20 cellular contexts compared by ENCODE assay signal in the genomic region with DNA sequence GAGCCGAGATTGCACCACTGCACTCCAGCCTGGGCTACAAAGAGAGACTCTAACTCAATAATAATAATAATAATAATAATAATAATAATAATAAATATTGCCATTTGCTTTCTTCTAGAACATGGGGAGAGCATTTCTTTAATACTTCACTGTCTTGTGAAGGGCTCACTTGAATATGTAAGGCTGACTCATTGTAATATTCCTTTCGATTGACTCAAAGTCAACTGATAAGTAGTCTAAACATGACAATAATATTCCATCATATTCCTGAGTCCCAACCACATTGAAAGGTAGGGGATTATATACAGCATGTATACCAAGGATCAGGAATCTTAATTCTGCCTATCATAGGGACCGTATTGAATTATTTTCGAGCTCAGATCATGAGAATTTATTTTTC.
DNase-seq lines count a peak whose midpoint lies in the region; FAIRE-seq and TF ChIP-seq lines count a peak whose summit lies in the region.
"Had no signal": no experiment of that assay in that cellular context is flagged by ENCODE, and none has a peak within 500 bp of the region (broad histone marks: within the 10 kb centered on the region; RNA-seq: fewer than 3 reads in every experiment).

No MANE protein-coding gene starts in this region.

- H3K4me3 Mint-ChIP-seq in activated CD4-positive, alpha-beta T cell treated with anti-CD3 and anti-CD28 coated beads, Interleukin-2, amount 10 ng/mL, durations not matched to agents 24 days and 14 days: no peak overlapping the region
- H3K4me3 Mint-ChIP-seq: CD14-positive monocyte, GM23338, HFFc6 had no signal

- H3K27me3 ChIP-seq in bronchial epithelial cell (ENCODE audit: control insufficient read depth, insufficient read depth, low read length): no peaks in the 10 kb centered on the region
- H3K27me3 ChIP-seq in left ventricle myocardium inferior (ENCODE audit: low read depth): no peaks in the 10 kb centered on the region
- H3K27me3 ChIP-seq: BLaER1 had no signal

- H3K4me1 Mint-ChIP-seq in activated CD4-positive, alpha-beta T cell treated with anti-CD3 and anti-CD28 coated beads, Interleukin-2, amount 10 ng/mL, durations not matched to agents 24 days and 14 days: no peaks in the 10 kb centered on the region
- H3K4me1 Mint-ChIP-seq: CD14-positive monocyte; CD4-positive, alpha-beta memory T cell had no signal

- no peaks in the 10 kb centered on the region for H3K36me3 Mint-ChIP-seq in activated CD4-positive, alpha-beta T cell treated with anti-CD3 and anti-CD28 coated beads, Interleukin-2, amount 10 ng/mL, durations not matched to agents 24 days and 14 days (ENCODE audit: low read depth)
- H3K36me3 Mint-ChIP-seq: CD14-positive monocyte; CD4-positive, alpha-beta memory T cell had no signal

- no peaks in the 10 kb centered on the region for H3K9me3 ChIP-seq in left ventricle myocardium inferior (replicated peaks)
- H3K9me3 ChIP-seq: BLaER1 had no signal

- H3K36me3 ChIP-seq in bronchial epithelial cell (ENCODE audit: control insufficient read depth, insufficient read depth, low read length) (no peaks in the 10 kb centered on the region), left ventricle myocardium inferior (no peaks in the 10 kb centered on the region)
- H3K36me3 ChIP-seq: BLaER1 had no signal

- no peaks in the 10 kb centered on the region for H3K27me3 Mint-ChIP-seq in activated CD4-positive, alpha-beta T cell treated with anti-CD3 and anti-CD28 coated beads, Interleukin-2, amount 10 ng/mL, durations not matched to agents 24 days and 14 days
- H3K27me3 Mint-ChIP-seq: CD4-positive, alpha-beta memory T cell had no signal

- DNase-seq in GM03348 (ENCODE audit: low spot score): peak; percentile 6
- peak; percentile 16 for DNase-seq in NCI-H226
- peak; percentile 25 for DNase-seq in bronchial epithelial cell (ENCODE audit: low read depth)
- peak; percentile 72 for DNase-seq in iris pigment epithelial cell (ENCODE audit: low read depth)
- DNase-seq in activated CD4-positive, alpha-beta T cell treated with anti-CD3 and anti-CD28 coated beads for 1 hour: no peak
- DNase-seq in left ventricle myocardium inferior: no peak
- DNase-seq in KBM-7: no peak
- no peak for DNase-seq in activated CD4-positive, alpha-beta T cell treated with anti-CD3 and anti-CD28 coated beads, Interleukin-2, amount 10 ng/mL, durations not matched to agents 24 days and 14 days
- DNase-seq: 8988T; Calu3; CD4-positive, alpha-beta memory T cell; DMS79 treated with DMSO at 0.1 percent for 48 hours; HFFc6 had no signal

- no peak overlapping the region for H3K27ac ChIP-seq in left ventricle myocardium inferior (replicated peaks)
- H3K27ac ChIP-seq: BLaER1 had no signal

- TF ChIP-seq CTCF in bronchial epithelial cell (IDR thresholded peaks at IDR 0.05; ENCODE audit: insufficient read depth, low read length, severe bottlenecking): no peak
- no peak for TF ChIP-seq CTCF in left ventricle myocardium inferior (IDR thresholded peaks at IDR 0.05; ENCODE audit: borderline replicate concordance)

- H3K4me3 ChIP-seq in bronchial epithelial cell (ENCODE audit: low read depth, low read length) (no peak overlapping the region), left ventricle myocardium inferior (no peak overlapping the region)
- H3K4me3 ChIP-seq: BLaER1, GM23338 had no signal

- no peak overlapping the region for H3K27ac Mint-ChIP-seq in activated CD4-positive, alpha-beta T cell treated with anti-CD3 and anti-CD28 coated beads, Interleukin-2, amount 10 ng/mL, durations not matched to agents 24 days and 14 days
- H3K27ac Mint-ChIP-seq: CD14-positive monocyte; CD4-positive, alpha-beta memory T cell; HFFc6 had no signal

- H3K4me1 ChIP-seq in left ventricle myocardium inferior: no peaks in the 10 kb centered on the region
- H3K4me1 ChIP-seq: BLaER1 had no signal

- no peak for FAIRE-seq in bronchial epithelial cell (lab: Jason Lieb, UNC)
- FAIRE-seq: GM12892, GM18507, H54, HepG2 had no signal

- intact Hi-C loops in left ventricle myocardium inferior (cut with micrococcal nuclease): no loop called here
- intact Hi-C loops in activated CD4-positive, alpha-beta T cell treated with anti-CD3 and anti-CD28 coated beads, Interleukin-2, amount 10 ng/mL, durations not matched to agents 24 days and 14 days (cut with micrococcal nuclease): no loop called here

- in situ Hi-C loops in KBM-7 (cut with MboI; ENCODE audit: low pct_unique_long_range_greater_than_20kb, low sequenced_read_pairs): no loop called here

- peaks cover 3% of the 10 kb centered on the region for H3K9me3 Mint-ChIP-seq in activated CD4-positive, alpha-beta T cell treated with anti-CD3 and anti-CD28 coated beads, Interleukin-2, amount 10 ng/mL, durations not matched to agents 24 days and 14 days
- H3K9me3 Mint-ChIP-seq: CD14-positive monocyte, GM23338, HFFc6 had no signal

Comparison
In these comparisons a context has a peak if more than half of its experiments do, and no peak if none do; other contexts are left out.
1. DNase-seq: peak in GM03348 (single experiment), NCI-H226 (single experiment), bronchial epithelial cell (single experiment) and iris pigment epithelial cell (single experiment); none in activated CD4-positive, alpha-beta T cell treated with anti-CD3 and anti-CD28 coated beads for 1 hour (single experiment), left ventricle myocardium inferior (single experiment), KBM-7 (single experiment) and activated CD4-positive, alpha-beta T cell treated with anti-CD3 and anti-CD28 coated beads, Interleukin-2, amount 10 ng/mL, durations not matched to agents 24 days and 14 days (single experiment).